20 cellular contexts compared by ENCODE assay signal in genomic region chr2:215274829-215275228, GRCh38.
"Had no signal": no experiment of that assay in that cellular context is flagged by ENCODE, and none has a peak within 500 bp of the region (broad histone marks: within the 10 kb centered on the region; RNA-seq: fewer than 3 reads in every experiment).

No MANE protein-coding gene starts in this region.

- H3K9me3 ChIP-seq: sigmoid colon, testis, tibial nerve had no signal

- H3K4me3 Mint-ChIP-seq: dendritic cell treated with granulocyte-macrophage colony-stimulating factor and Interleukin-4, amounts not matched to agents 40 ng/mL and 50 ng/mL, for 4 days; naive B cell; nephron; stimulated activated naive B cell treated with anti-CD40 and anti-IgM and Interleukin-4, amounts not matched to agents 10 μg/mL and 1 μg/mL and 100 μg/mL, for 72 hours; stimulated activated naive CD8-positive, alpha-beta T cell treated with anti-CD3 and anti-CD28 coated beads, Interleukin-15, amount 100 ng/mL, for 72 hours had no signal

- H3K4me1 Mint-ChIP-seq: nephron had no signal

- H3K27ac Mint-ChIP-seq: dendritic cell treated with granulocyte-macrophage colony-stimulating factor and Interleukin-4, amounts not matched to agents 40 ng/mL and 50 ng/mL, for 4 days; naive B cell; nephron; stimulated activated naive B cell treated with anti-CD40 and anti-IgM and Interleukin-4, amounts not matched to agents 10 μg/mL and 1 μg/mL and 100 μg/mL, for 72 hours had no signal

- ATAC-seq: foreskin keratinocyte; left cardiac atrium; left ventricle myocardium superior; stimulated activated naive B cell treated with anti-CD40 and anti-IgM and Interleukin-4, amounts not matched to agents 10 μg/mL and 1 μg/mL and 100 μg/mL, for 72 hours; stimulated activated naive CD8-positive, alpha-beta T cell treated with anti-CD3 and anti-CD28 coated beads, Interleukin-15, amount 100 ng/mL, for 72 hours had no signal

- DNase-seq: erythroblast; foreskin keratinocyte; kidney; left cardiac atrium; left ventricle myocardium superior; mesenchymal stem cell; naive B cell; sigmoid colon; stimulated activated CD4-positive, alpha-beta T cell treated with anti-CD3 and anti-CD28 coated beads, Interleukin-2, amount 100 ng/mL, for 24 hours; stimulated activated CD4-positive, alpha-beta T cell treated with anti-CD3 and anti-CD28 coated beads, Interleukin-4, amount 100 ng/mL, for 4 hours; stimulated activated naive B cell treated with anti-CD40 and anti-IgM and Interleukin-4, amounts not matched to agents 10 μg/mL and 1 μg/mL and 100 μg/mL, for 72 hours; stimulated activated naive CD8-positive, alpha-beta T cell treated with anti-CD3 and anti-CD28 coated beads, Interleukin-15, amount 100 ng/mL, for 72 hours; testis had no signal

- H3K9me3 Mint-ChIP-seq: dendritic cell treated with granulocyte-macrophage colony-stimulating factor and Interleukin-4, amounts not matched to agents 40 ng/mL and 50 ng/mL, for 4 days; naive B cell; nephron; stimulated activated naive B cell treated with anti-CD40 and anti-IgM and Interleukin-4, amounts not matched to agents 10 μg/mL and 1 μg/mL and 100 μg/mL, for 72 hours; stimulated activated naive CD8-positive, alpha-beta T cell treated with anti-CD3 and anti-CD28 coated beads, Interleukin-15, amount 100 ng/mL, for 72 hours had no signal

- FAIRE-seq: colon, endothelial cell of umbilical vein, kidney had no signal

- H3K36me3 ChIP-seq: sigmoid colon, tibial nerve had no signal

- H3K27me3 Mint-ChIP-seq: dendritic cell treated with granulocyte-macrophage colony-stimulating factor and Interleukin-4, amounts not matched to agents 40 ng/mL and 50 ng/mL, for 4 days; naive B cell; stimulated activated naive CD8-positive, alpha-beta T cell treated with anti-CD3 and anti-CD28 coated beads, Interleukin-15, amount 100 ng/mL, for 72 hours had no signal

- H3K27me3 ChIP-seq: foreskin keratinocyte, sigmoid colon, testis, tibial nerve had no signal

- H3K4me3 ChIP-seq: lung, sigmoid colon, skin epidermis, testis, tibial nerve had no signal

- H3K36me3 Mint-ChIP-seq: naive B cell; stimulated activated naive B cell treated with anti-CD40 and anti-IgM and Interleukin-4, amounts not matched to agents 10 μg/mL and 1 μg/mL and 100 μg/mL, for 72 hours had no signal

- H3K4me1 ChIP-seq: foreskin keratinocyte, sigmoid colon, testis had no signal

- H3K27ac ChIP-seq: foreskin keratinocyte, sigmoid colon, skin epidermis, testis, tibial nerve had no signal
